Comparison of ENCODE assay signal across 25 cellular contexts in genomic region chr1:94989911-94990463, GRCh38.
DNase-seq lines count a peak whose midpoint lies in the region; ATAC-seq and TF ChIP-seq lines count a peak whose summit lies in the region.
"Had no signal": no experiment of that assay in that cellular context is flagged by ENCODE, and none has a peak within 500 bp of the region (broad histone marks: within the 10 kb centered on the region; RNA-seq: fewer than 3 reads in every experiment).

No MANE protein-coding gene starts in this region.

- H3K4me3 ChIP-seq in cardiac fibroblast (replicated peaks in 1 of 2; ENCODE audit: low read depth in 2 of 2, low read length in 2 of 2) (no peak overlapping the region), foreskin fibroblast (ENCODE audit: low read depth in 1 of 2, low read length in 2 of 2) (no peak overlapping the region), neural progenitor cell (no peak overlapping the region), spleen (no peak overlapping the region)
- H3K4me3 ChIP-seq: adrenal gland, breast epithelium, gastrocnemius medialis, psoas muscle, thoracic aorta had no signal

- H4K20me1 ChIP-seq in neural progenitor cell (ENCODE audit: low read depth) = no peaks in the 10 kb centered on the region

- no peaks in the 10 kb centered on the region for H3K9me3 Mint-ChIP-seq in neural progenitor cell
- no peaks in the 10 kb centered on the region for H3K9me3 Mint-ChIP-seq in effector memory CD8-positive, alpha-beta T cell
- H3K9me3 Mint-ChIP-seq: activated T-cell treated with anti-CD3 and anti-CD28 coated beads, Interleukin-2, amount 50 U/mL, for 72 hours; CD4-positive, alpha-beta T cell had no signal

- no peak for ATAC-seq in esophagus mucosa
- ATAC-seq in effector memory CD8-positive, alpha-beta T cell (replicated peaks) = no peak
- ATAC-seq: activated CD8-positive, alpha-beta memory T cell treated with anti-CD3 and anti-CD28 coated beads, Interleukin-2, amount 10 ng/mL, durations not matched to agents 7 days and 5 days; activated T-cell treated with anti-CD3 and anti-CD28 coated beads, Interleukin-2, amount 50 U/mL, for 72 hours; gastrocnemius medialis; HCT116; psoas muscle had no signal

- H3F3A ChIP-seq in neural progenitor cell (ENCODE audit: low read depth) = peaks cover 5% of the 10 kb centered on the region

- H3K27me3 ChIP-seq in neural progenitor cell = no peaks in the 10 kb centered on the region
- H3K27me3 ChIP-seq in spleen (replicated peaks in 1 of 7) = no peaks in the 10 kb centered on the region
- H3K27me3 ChIP-seq: adrenal gland, breast epithelium, gastrocnemius medialis had no signal

- H3K4me1 ChIP-seq in neural progenitor cell (peaks cover 14% of the 10 kb centered on the region), spleen (peaks cover 0 to 23% (median 7%) of the 10 kb centered on the region in 6 donors)
- H3K4me1 ChIP-seq: breast epithelium, psoas muscle had no signal

- DNase-seq in G401 (ENCODE audit: low spot score) = peak; percentile 34
- peak; percentile 66 to 71 for DNase-seq in cardiac fibroblast (ENCODE audit: low read depth in 2 of 2)
- peak; percentile 54 to 72 for DNase-seq in foreskin fibroblast
- no peak for DNase-seq in neural progenitor cell (ENCODE audit: low spot score)
- no peak for DNase-seq in effector memory CD8-positive, alpha-beta T cell
- DNase-seq in spleen = no peak
- no peak for DNase-seq in effector CD4-positive, alpha-beta T cell
- DNase-seq: activated CD4-positive, alpha-beta T cell treated with anti-CD3 and anti-CD28 coated beads, Interleukin-2, amount 50 U/mL, for 1 hour; activated CD8-positive, alpha-beta memory T cell treated with anti-CD3 and anti-CD28 coated beads, Interleukin-2, amount 10 ng/mL, durations not matched to agents 7 days and 5 days; activated naive CD4-positive, alpha-beta T cell treated with Interleukin-2 at 50 U/mL for 16 hours; activated T-cell treated with anti-CD3 and anti-CD28 coated beads, Interleukin-2, amount 50 U/mL, for 72 hours; CD4-positive, alpha-beta T cell; gastrocnemius medialis; hypothalamus; NCI-H1930; NCI-H2227 treated with DMSO at 0.1 percent for 48 hours; OCI-M1; psoas muscle; stimulated activated CD4-positive, alpha-beta T cell treated with anti-CD3 and anti-CD28 coated beads, Interleukin-4, amount 100 ng/mL, for 24 hours; stimulated activated naive CD4-positive, alpha-beta T cell treated with Interleukin-2 at 50 U/mL for 16 hours had no signal

- no peak for TF ChIP-seq POLR2A in spleen (IDR thresholded peaks at IDR 0.05)

- no peaks in the 10 kb centered on the region for H3K36me3 Mint-ChIP-seq in neural progenitor cell
- H3K36me3 Mint-ChIP-seq in effector memory CD8-positive, alpha-beta T cell (ENCODE audit: insufficient read depth) = no peaks in the 10 kb centered on the region
- H3K36me3 Mint-ChIP-seq: activated CD8-positive, alpha-beta memory T cell treated with anti-CD3 and anti-CD28 coated beads, Interleukin-2, amount 10 ng/mL, durations not matched to agents 7 days and 5 days had no signal

- no peaks in the 10 kb centered on the region for H3K79me2 ChIP-seq in neural progenitor cell (ENCODE audit: low read depth)

- no peak for TF ChIP-seq CTCF in cardiac fibroblast (IDR thresholded peaks at IDR 0.05; ENCODE audit: low read depth, low read length)
- no peak for TF ChIP-seq CTCF in foreskin fibroblast (IDR thresholded peaks at IDR 0.05; ENCODE audit: low read depth, low read length)
- no peak for TF ChIP-seq CTCF in neural progenitor cell (IDR thresholded peaks at IDR 0.05)
- TF ChIP-seq CTCF in spleen (IDR thresholded peaks at IDR 0.05 in 8 of 11, conservative IDR thresholded peaks at IDR 0.05 in 3 of 11) = no peak

- WGBS in spleen, 5 donors = 72 to 84% (median 78%) methylated on average over 6 of the region's 6 CpGs

- H3K27ac Mint-ChIP-seq in neural progenitor cell = peak overlapping the region; percentile 31
- no peak overlapping the region for H3K27ac Mint-ChIP-seq in effector memory CD8-positive, alpha-beta T cell
- H3K27ac Mint-ChIP-seq: activated CD8-positive, alpha-beta memory T cell treated with anti-CD3 and anti-CD28 coated beads, Interleukin-2, amount 10 ng/mL, durations not matched to agents 7 days and 5 days; activated T-cell treated with anti-CD3 and anti-CD28 coated beads, Interleukin-2, amount 50 U/mL, for 72 hours; CD4-positive, alpha-beta T cell had no signal

- no peak overlapping the region for H3K4me3 Mint-ChIP-seq in neural progenitor cell
- no peak overlapping the region for H3K4me3 Mint-ChIP-seq in effector memory CD8-positive, alpha-beta T cell
- H3K4me3 Mint-ChIP-seq: activated CD8-positive, alpha-beta memory T cell treated with anti-CD3 and anti-CD28 coated beads, Interleukin-2, amount 10 ng/mL, durations not matched to agents 7 days and 5 days; activated T-cell treated with anti-CD3 and anti-CD28 coated beads, Interleukin-2, amount 50 U/mL, for 72 hours; CD4-positive, alpha-beta T cell had no signal

- H3K9ac ChIP-seq in neural progenitor cell = peak overlapping the region; percentile 23

- peaks cover 12% of the 10 kb centered on the region for H3K4me1 Mint-ChIP-seq in neural progenitor cell
- H3K4me1 Mint-ChIP-seq in effector memory CD8-positive, alpha-beta T cell (ENCODE audit: low read depth in 2 of 2) = no peaks in the 10 kb centered on the region
- H3K4me1 Mint-ChIP-seq: activated CD8-positive, alpha-beta memory T cell treated with anti-CD3 and anti-CD28 coated beads, Interleukin-2, amount 10 ng/mL, durations not matched to agents 7 days and 5 days had no signal

- H3K4me2 ChIP-seq in neural progenitor cell = no peak overlapping the region

- in situ Hi-C loops in G401 (cut with HindIII; ENCODE audit: low sequenced_read_pairs) = no loop called here

- peak overlapping the region; percentile 5 for H2AFZ ChIP-seq in neural progenitor cell (replicated peaks)

- H3K27me3 Mint-ChIP-seq in neural progenitor cell (ENCODE audit: insufficient read depth, low read depth) = no peaks in the 10 kb centered on the region
- no peaks in the 10 kb centered on the region for H3K27me3 Mint-ChIP-seq in effector memory CD8-positive, alpha-beta T cell
- H3K27me3 Mint-ChIP-seq: activated CD8-positive, alpha-beta memory T cell treated with anti-CD3 and anti-CD28 coated beads, Interleukin-2, amount 10 ng/mL, durations not matched to agents 7 days and 5 days; CD4-positive, alpha-beta T cell had no signal

- H3K9me3 ChIP-seq in neural progenitor cell (ENCODE audit: low read depth) = no peaks in the 10 kb centered on the region
- H3K9me3 ChIP-seq in spleen = no peaks in the 10 kb centered on the region
- H3K9me3 ChIP-seq: adrenal gland, breast epithelium, gastrocnemius medialis, psoas muscle, thoracic aorta had no signal

- H3K27ac ChIP-seq in neural progenitor cell = no peak overlapping the region
- H3K27ac ChIP-seq in spleen = peak overlapping the region in 3 of 8 donors; percentile 12 to 24 (median 21)
- H3K27ac ChIP-seq: breast epithelium, gastrocnemius medialis, psoas muscle, thoracic aorta had no signal

- intact Hi-C loops in spleen (cut with DNase I; ENCODE audit: low total_unique reads) = no loop called here

- H3K36me3 ChIP-seq in neural progenitor cell (no peaks in the 10 kb centered on the region), spleen (no peaks in the 10 kb centered on the region)
- H3K36me3 ChIP-seq: adrenal gland, breast epithelium, gastrocnemius medialis, thoracic aorta had no signal

Comparison
In these comparisons a context has a peak if more than half of its experiments do, and no peak if none do; other contexts are left out.
1. DNase-seq: peak in G401 (single experiment), cardiac fibroblast (2 of 2) and foreskin fibroblast (2 of 2); none in neural progenitor cell (single experiment), effector memory CD8-positive, alpha-beta T cell (0 of 3), spleen (single experiment) and effector CD4-positive, alpha-beta T cell (single experiment).